21 cellular contexts compared by ENCODE assay signal in genomic region chr4:173859091-173859713, GRCh38.
"Had no signal": no experiment of that assay in that cellular context is flagged by ENCODE, and none has a peak within 500 bp of the region (broad histone marks: within the 10 kb centered on the region; RNA-seq: fewer than 3 reads in every experiment).

No MANE protein-coding gene starts in this region.

- H3K9me3 ChIP-seq: esophagus squamous epithelium, thoracic aorta had no signal

- H3K27me3 ChIP-seq: esophagus squamous epithelium, spleen had no signal

- H3K4me1 ChIP-seq: esophagus squamous epithelium, spleen had no signal

- H3K27ac ChIP-seq: esophagus squamous epithelium, spleen, thoracic aorta had no signal

- H3K4me3 ChIP-seq: esophagus squamous epithelium, spleen, thoracic aorta had no signal

- DNase-seq: activated B cell treated with CpG ODN at 0.5 μM for 24 hours; activated CD4-positive, alpha-beta T cell treated with anti-CD3 and anti-CD28 coated beads for 36 hours; activated CD8-positive, alpha-beta T cell treated with anti-CD3 and anti-CD28 coated beads, Interleukin-2, amount 10 ng/mL, durations not matched to agents 7 days and 5 days; activated naive CD4-positive, alpha-beta T cell; activated T-cell treated with anti-CD3 and anti-CD28 coated beads for 4 hours; activated T-cell treated with anti-CD3 and anti-CD28 coated beads, Interleukin-2, amount 50 U/mL, for 72 hours; dermis blood vessel endothelial cell; effector CD4-positive, alpha-beta T cell; esophagus squamous epithelium; glutamatergic neuron; left cardiac atrium; natural killer cell; posterior cingulate gyrus; right cardiac atrium; spleen; stimulated activated CD4-positive, alpha-beta T cell treated with anti-CD3 and anti-CD28 coated beads, Interleukin-2, amount 100 ng/mL, for 48 hours; stimulated activated naive CD8-positive, alpha-beta T cell treated with anti-CD3 and anti-CD28 coated beads, Interleukin-15, Interleukin-2, amounts not matched to agents 100 U/mL and 50 U/mL, for 24 hours; T-helper 17 cell; trophoblast cell had no signal

- ATAC-seq: activated CD4-positive, alpha-beta T cell treated with anti-CD3 and anti-CD28 coated beads for 36 hours; activated CD8-positive, alpha-beta T cell treated with anti-CD3 and anti-CD28 coated beads, Interleukin-2, amount 10 ng/mL, durations not matched to agents 7 days and 5 days; activated naive CD4-positive, alpha-beta T cell treated with anti-CD3 and anti-CD28 coated beads, Interleukin-2, amount 50 U/mL, for 72 hours; activated T-cell treated with anti-CD3 and anti-CD28 coated beads, Interleukin-2, amount 50 U/mL, for 72 hours; natural killer cell; stimulated activated naive CD8-positive, alpha-beta T cell treated with anti-CD3 and anti-CD28 coated beads, Interleukin-15, Interleukin-2, amounts not matched to agents 100 U/mL and 50 U/mL, for 24 hours; T-helper 17 cell had no signal

- H3K36me3 ChIP-seq: esophagus squamous epithelium, spleen, thoracic aorta had no signal
